Comparison of ENCODE assay signal across 1 cellular context in the genomic region with DNA sequence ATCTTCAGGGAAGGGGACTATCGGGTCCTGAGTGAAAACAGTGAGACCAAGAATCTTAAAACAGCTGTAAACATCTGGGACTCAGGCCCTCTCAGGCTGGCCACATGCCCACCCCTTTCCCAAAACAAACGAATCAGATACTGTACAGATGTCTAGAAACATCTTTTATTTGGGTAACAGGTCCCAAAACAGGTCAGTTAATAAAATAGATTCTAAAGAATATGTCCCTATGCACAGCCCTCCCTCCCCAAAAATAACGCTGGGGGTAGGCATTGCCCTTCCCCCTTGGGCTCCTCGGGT.
TF ChIP-seq lines count a peak whose summit lies in the region.

No MANE protein-coding gene starts in this region.

TF ChIP-seq in H1, 55 proteins besides CTCF, POLR2A, EP300 and RAD21:
- TF ChIP-seq SIN3A (conservative IDR thresholded peaks at IDR 0.05 in 1 of 2, IDR thresholded peaks at IDR 0.05 in 1 of 2; ENCODE audit: low read depth in 1 of 2, low read length in 2 of 2) (no peak), CBX8 (IDR thresholded peaks at IDR 0.05; ENCODE audit: borderline replicate concordance, low read depth, low read length) (no peak), MAFK (IDR thresholded peaks at IDR 0.05; ENCODE audit: low read depth, low read length) (no peak), NANOG (IDR thresholded peaks at IDR 0.05; ENCODE audit: insufficient read depth, low read depth, low read length, poor library complexity, severe bottlenecking) (no peak), SUZ12 (IDR thresholded peaks at IDR 0.05; ENCODE audit: low read length) (no peak), EZH2 (IDR thresholded peaks at IDR 0.05; ENCODE audit: low read depth, low read length, severe bottlenecking) (no peak), TAF7 (optimal IDR thresholded peaks at IDR 0.05; ENCODE audit: borderline replicate concordance, low read depth, low read length) (no peak), SAP30 (IDR thresholded peaks at IDR 0.05; ENCODE audit: insufficient read depth, insufficient replicate concordance, low read length) (no peak), ASH2L (IDR thresholded peaks at IDR 0.05; ENCODE audit: low read length) (no peak), PHF8 (conservative IDR thresholded peaks at IDR 0.05; ENCODE audit: low read depth, low read length) (no peak), BRCA1 (IDR thresholded peaks at IDR 0.05; ENCODE audit: low read depth, low read length) (no peak), RXRA (IDR thresholded peaks at IDR 0.05; ENCODE audit: insufficient read depth, low read depth, low read length) (no peak), EGR1 (IDR thresholded peaks at IDR 0.05; ENCODE audit: borderline replicate concordance, low read depth, low read length) (no peak), SIRT6 (IDR thresholded peaks at IDR 0.05; ENCODE audit: low read length) (no peak)
- TF ChIP-seq, protein P1, sequence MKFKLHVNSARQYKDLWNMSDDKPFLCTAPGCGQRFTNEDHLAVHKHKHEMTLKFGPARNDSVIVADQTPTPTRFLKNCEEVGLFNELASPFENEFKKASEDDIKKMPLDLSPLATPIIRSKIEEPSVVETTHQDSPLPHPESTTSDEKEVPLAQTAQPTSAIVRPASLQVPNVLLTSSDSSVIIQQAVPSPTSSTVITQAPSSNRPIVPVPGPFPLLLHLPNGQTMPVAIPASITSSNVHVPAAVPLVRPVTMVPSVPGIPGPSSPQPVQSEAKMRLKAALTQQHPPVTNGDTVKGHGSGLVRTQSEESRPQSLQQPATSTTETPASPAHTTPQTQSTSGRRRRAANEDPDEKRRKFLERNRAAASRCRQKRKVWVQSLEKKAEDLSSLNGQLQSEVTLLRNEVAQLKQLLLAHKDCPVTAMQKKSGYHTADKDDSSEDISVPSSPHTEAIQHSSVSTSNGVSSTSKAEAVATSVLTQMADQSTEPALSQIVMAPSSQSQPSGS (IDR thresholded peaks at IDR 0.05; ENCODE audit: low read length) = no peak
- TF ChIP-seq, protein P2, sequence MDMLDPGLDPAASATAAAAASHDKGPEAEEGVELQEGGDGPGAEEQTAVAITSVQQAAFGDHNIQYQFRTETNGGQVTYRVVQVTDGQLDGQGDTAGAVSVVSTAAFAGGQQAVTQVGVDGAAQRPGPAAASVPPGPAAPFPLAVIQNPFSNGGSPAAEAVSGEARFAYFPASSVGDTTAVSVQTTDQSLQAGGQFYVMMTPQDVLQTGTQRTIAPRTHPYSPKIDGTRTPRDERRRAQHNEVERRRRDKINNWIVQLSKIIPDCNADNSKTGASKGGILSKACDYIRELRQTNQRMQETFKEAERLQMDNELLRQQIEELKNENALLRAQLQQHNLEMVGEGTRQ (IDR thresholded peaks at IDR 0.05; ENCODE audit: low read length) = no peak
- TF ChIP-seq, protein P3, sequence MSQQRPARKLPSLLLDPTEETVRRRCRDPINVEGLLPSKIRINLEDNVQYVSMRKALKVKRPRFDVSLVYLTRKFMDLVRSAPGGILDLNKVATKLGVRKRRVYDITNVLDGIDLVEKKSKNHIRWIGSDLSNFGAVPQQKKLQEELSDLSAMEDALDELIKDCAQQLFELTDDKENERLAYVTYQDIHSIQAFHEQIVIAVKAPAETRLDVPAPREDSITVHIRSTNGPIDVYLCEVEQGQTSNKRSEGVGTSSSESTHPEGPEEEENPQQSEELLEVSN (IDR thresholded peaks at IDR 0.05) = no peak
